ENCODE assay signal across 8 cellular contexts in the genomic region with DNA sequence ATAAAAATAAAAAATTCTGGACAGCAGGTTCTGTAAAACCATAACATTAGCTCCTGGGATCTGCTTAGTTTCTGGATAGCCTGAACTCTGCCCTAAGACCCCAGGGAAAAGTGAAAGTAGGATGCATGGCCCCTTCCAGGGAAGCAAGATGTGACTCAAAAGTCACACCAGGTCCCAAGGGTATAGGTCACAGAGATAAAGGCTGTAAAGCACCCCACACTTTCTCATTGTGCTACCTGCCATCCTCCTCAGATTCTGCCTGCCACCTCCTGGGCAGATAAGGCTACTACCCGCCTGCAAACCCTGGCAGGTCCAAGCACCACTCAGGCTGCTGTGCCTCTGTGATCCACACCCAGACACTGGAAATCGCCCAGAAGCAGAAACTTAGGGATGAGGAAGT. TPM values are rescaled to one million over a fixed set of nuclear protein-coding genes. Genes with fewer than 3 reads are reported as not detected.
DNase-seq lines count a peak whose midpoint lies in the region; ATAC-seq, FAIRE-seq and TF ChIP-seq lines count a peak whose summit lies in the region.

No MANE protein-coding gene starts in this region.

- no peak overlapping the region for H3K4me3 Mint-ChIP-seq in activated naive CD8-positive, alpha-beta T cell treated with anti-CD3 and anti-CD28 coated beads, Interleukin-2, amount 10 ng/mL, durations not matched to agents 7 days and 5 days

- H3K4me3 ChIP-seq in AG04450 (ENCODE audit: low read depth, low read length) = no peak overlapping the region
- H3K4me3 ChIP-seq in SJCRH30 = no peak overlapping the region

- H3K36me3 Mint-ChIP-seq in activated naive CD8-positive, alpha-beta T cell treated with anti-CD3 and anti-CD28 coated beads, Interleukin-2, amount 10 ng/mL, durations not matched to agents 7 days and 5 days = no peaks in the 10 kb centered on the region

- no peaks in the 10 kb centered on the region for H3K4me1 ChIP-seq in SJCRH30

- H3K27me3 Mint-ChIP-seq in activated naive CD8-positive, alpha-beta T cell treated with anti-CD3 and anti-CD28 coated beads, Interleukin-2, amount 10 ng/mL, durations not matched to agents 7 days and 5 days = peaks cover 9% of the 10 kb centered on the region

- H3K4me1 Mint-ChIP-seq in activated naive CD8-positive, alpha-beta T cell treated with anti-CD3 and anti-CD28 coated beads, Interleukin-2, amount 10 ng/mL, durations not matched to agents 7 days and 5 days = peaks cover 9% of the 10 kb centered on the region

- DNase-seq in AG04450 (ENCODE audit: low read depth, low spot score) = no peak
- DNase-seq in GM12891 (ENCODE audit: insufficient read length, low spot score) = peak; percentile 50
- peak; percentile 11 to 22 for DNase-seq in SJCRH30
- peak; percentile 54 for DNase-seq in activated naive CD8-positive, alpha-beta T cell treated with anti-CD3 and anti-CD28 coated beads, Interleukin-2, amount 10 ng/mL, durations not matched to agents 7 days and 5 days
- peak; percentile 67 for DNase-seq in iPS-NIHi11 (ENCODE audit: low spot score)
- DNase-seq in stimulated activated CD4-positive, alpha-beta T cell treated with anti-CD3 and anti-CD28 coated beads, Interleukin-4, amount 100 ng/mL, for 24 hours = peak; percentile 61

- H3K27me3 ChIP-seq in AG04450 (ENCODE audit: control insufficient read depth, insufficient read depth, low read length) = no peaks in the 10 kb centered on the region
- H3K27me3 ChIP-seq in SJCRH30 = peaks cover 10% of the 10 kb centered on the region; the same call in 1 of the 2 replicates

- POLR2A ChIA-PET in AG04450 (lab: Yijun Ruan, JAX) = no interaction called here
- POLR2A ChIA-PET in activated naive CD8-positive, alpha-beta T cell treated with anti-CD3 and anti-CD28 coated beads, Interleukin-2, amount 10 ng/mL, durations not matched to agents 7 days and 5 days (lab: Charles Lee) = interaction anchor here (1.2 kb wide), 1 partner anchor 116 kb away, joined by 5 read pairs; no protein-coding TSS in a partner anchor

- peak; percentile 80 for ATAC-seq in HG03342 (IDR thresholded peaks at IDR 0.05; ENCODE audit: unreplicated experiment)
- peak; percentile 97 for ATAC-seq in activated naive CD8-positive, alpha-beta T cell treated with anti-CD3 and anti-CD28 coated beads, Interleukin-2, amount 10 ng/mL, durations not matched to agents 7 days and 5 days (ENCODE audit: low read depth)
- no peak for ATAC-seq in HG03521 (IDR thresholded peaks at IDR 0.05; ENCODE audit: unreplicated experiment)

- H3K27ac ChIP-seq in AG04450 (ENCODE audit: low read depth, low read length) (no peak overlapping the region), SJCRH30 (no peak overlapping the region)

- FAIRE-seq in GM12891 (lab: Jason Lieb, UNC) = peak; percentile 97

- no peak overlapping the region for H3K27ac Mint-ChIP-seq in activated naive CD8-positive, alpha-beta T cell treated with anti-CD3 and anti-CD28 coated beads, Interleukin-2, amount 10 ng/mL, durations not matched to agents 7 days and 5 days

- CTCF ChIA-PET in AG04450 (lab: Charles Lee) = interaction anchor here (1.2 to 1.7 kb wide), 3 partner anchors 49 to 118 kb away, joined by 3 to 4 read pairs (median 3); no protein-coding TSS in a partner anchor

- peak; percentile 42 for TF ChIP-seq CTCF in AG04450 (IDR thresholded peaks at IDR 0.05; ENCODE audit: low read depth, low read length)

- no peaks in the 10 kb centered on the region for H3K9me3 ChIP-seq in AG04450 (ENCODE audit: control insufficient read depth, insufficient read depth, low read length)
- no peaks in the 10 kb centered on the region for H3K9me3 ChIP-seq in SJCRH30 (replicated peaks)

- TF ChIP-seq POLR2A in GM12891 (IDR thresholded peaks at IDR 0.05; ENCODE audit: low read depth, low read length) = no peak

- no peaks in the 10 kb centered on the region for H3K9me3 Mint-ChIP-seq in activated naive CD8-positive, alpha-beta T cell treated with anti-CD3 and anti-CD28 coated beads, Interleukin-2, amount 10 ng/mL, durations not matched to agents 7 days and 5 days

- H3K36me3 ChIP-seq in SJCRH30 = no peaks in the 10 kb centered on the region

TF ChIP-seq in GM12891, 5 proteins besides CTCF, POLR2A, EP300 and RAD21:
- no peak for TF ChIP-seq POU2F2 (IDR thresholded peaks at IDR 0.05; ENCODE audit: low read depth, low read length)
- TF ChIP-seq POLR2AphosphoS5 (IDR thresholded peaks at IDR 0.05; ENCODE audit: low read depth, low read length) = no peak
- TF ChIP-seq TAF1 (IDR thresholded peaks at IDR 0.05; ENCODE audit: low read depth, low read length) = no peak

RNA-seq across cellular contexts. Expression of a gene that starts 20.6 kb away (rescaled TPM):
- polyA plus RNA-seq in AG04450 (2011; rRNA removed) = not detected in 2 replicates
- not detected in 2 replicates for polyA minus RNA-seq in AG04450 (2011; rRNA and poly(A)+ RNA removed)
- polyA plus RNA-seq in GM12891 (2012; ENCODE audit: low read depth, missing spikeins) = 24.9 TPM
- not detected in 2 replicates for total RNA-seq in SJCRH30 (2014; rRNA removed; shearing (Covaris generic))
- not detected for total RNA-seq in activated naive CD8-positive, alpha-beta T cell treated with anti-CD3 and anti-CD28 coated beads, Interleukin-2, amount 10 ng/mL, durations not matched to agents 7 days and 5 days

RNA-seq across cellular contexts. Expression of a gene that starts 21.6 kb away (rescaled TPM):
- not detected in 2 replicates for polyA plus RNA-seq in AG04450 (2011; rRNA removed)
- polyA minus RNA-seq in AG04450 (2011; rRNA and poly(A)+ RNA removed) = not detected in 2 replicates
- not detected for polyA plus RNA-seq in GM12891 (2012; ENCODE audit: low read depth, missing spikeins)
- total RNA-seq in SJCRH30 (2014; rRNA removed; shearing (Covaris generic)) = not detected in 2 replicates
- total RNA-seq in activated naive CD8-positive, alpha-beta T cell treated with anti-CD3 and anti-CD28 coated beads, Interleukin-2, amount 10 ng/mL, durations not matched to agents 7 days and 5 days = not detected

RNA-seq across cellular contexts. Expression of a gene that starts 44.8 kb away (rescaled TPM):
- polyA plus RNA-seq in AG04450 (2011; rRNA removed) = 1.3 and 1.6 TPM in 2 replicates
- polyA minus RNA-seq in AG04450 (2011; rRNA and poly(A)+ RNA removed) = 0.35 and 0.46 TPM in 2 replicates
- polyA plus RNA-seq in GM12891 (2012; ENCODE audit: low read depth, missing spikeins) = 97.6 TPM
- not detected in 2 replicates for total RNA-seq in SJCRH30 (2014; rRNA removed; shearing (Covaris generic))
- total RNA-seq in activated naive CD8-positive, alpha-beta T cell treated with anti-CD3 and anti-CD28 coated beads, Interleukin-2, amount 10 ng/mL, durations not matched to agents 7 days and 5 days = 1 to 10 TPM; 2.5 to 3.5 TPM

RNA-seq across cellular contexts. Expression of a gene that starts 59.5 kb away (rescaled TPM):
- 1.8 and 2.1 TPM in 2 replicates for polyA plus RNA-seq in AG04450 (2011; rRNA removed)
- 0.30 and 1.1 TPM in 2 replicates for polyA minus RNA-seq in AG04450 (2011; rRNA and poly(A)+ RNA removed)
- polyA plus RNA-seq in GM12891 (2012; ENCODE audit: low read depth, missing spikeins) = 0.74 TPM
- total RNA-seq in SJCRH30 (2014; rRNA removed; shearing (Covaris generic)) = not detected in 2 replicates
- total RNA-seq in activated naive CD8-positive, alpha-beta T cell treated with anti-CD3 and anti-CD28 coated beads, Interleukin-2, amount 10 ng/mL, durations not matched to agents 7 days and 5 days = not detected
